In genomic region chr7:33981686-33982424, GRCh38 we compare ENCODE assay signal across 20 cellular contexts.
A peak's percentile ranks its signal among the peaks of the same experiment; 100 is the strongest.
DNase-seq lines count a peak whose midpoint lies in the region; ATAC-seq and FAIRE-seq lines count a peak whose summit lies in the region.
"Had no signal": no experiment of that assay in that cellular context is flagged by ENCODE, and none has a peak within 500 bp of the region (broad histone marks: within the 10 kb centered on the region; RNA-seq: fewer than 3 reads in every experiment).

No MANE protein-coding gene starts in this region.

- DNase-seq in AG20443 (ENCODE audit: low spot score) (peak; percentile 37), RCC 7860 (ENCODE audit: low spot score) (peak; percentile 51), fibroblast of gingiva (ENCODE audit: low read depth) (peak; percentile 95), sciatic nerve (ENCODE audit: low spot score) (no peak), activated T-cell treated with anti-CD3 and anti-CD28 coated beads for 4 hours (no peak), DMS 273 treated with DMSO at 0.1 percent for 48 hours (lab: John Stamatoyannopoulos, UW) (no peak)
- DNase-seq: activated CD4-positive, alpha-beta T cell treated with anti-CD3 and anti-CD28 coated beads, Interleukin-2, amount 50 U/mL, for 1 hour; activated naive CD4-positive, alpha-beta T cell treated with anti-CD3 and anti-CD28 coated beads for 36 hours; AML-193; COR-L47; KBM-7; left cardiac atrium; NCI-H2107; stimulated activated CD4-positive, alpha-beta T cell treated with anti-CD3 and anti-CD28 coated beads, Interleukin-1b, Interleukin-23, amount 100 ng/mL, for 48 hours had no signal

- ATAC-seq in sciatic nerve (peak; percentile 70), GM18498 (IDR thresholded peaks at IDR 0.05; ENCODE audit: unreplicated experiment) (no peak), GM18868 (IDR thresholded peaks at IDR 0.05; ENCODE audit: unreplicated experiment) (no peak)
- ATAC-seq: left cardiac atrium, mucosa of descending colon had no signal

- FAIRE-seq in RCC 7860 (lab: Jason Lieb, UNC) = no peak
- FAIRE-seq: G401.6, GM12892, TTC549 had no signal

- intact Hi-C loops in sciatic nerve (cut with DNase I) = loop anchor here (10.0 kb wide), 1 partner anchor 113 kb away; no protein-coding TSS in a partner anchor

Comparison
In these comparisons a context has a peak if more than half of its experiments do, and no peak if none do; other contexts are left out.
1. DNase-seq: peak in AG20443 (single experiment), RCC 7860 (single experiment) and fibroblast of gingiva (single experiment); none in sciatic nerve (single experiment), activated T-cell treated with anti-CD3 and anti-CD28 coated beads for 4 hours (single experiment) and DMS 273 treated with DMSO at 0.1 percent for 48 hours (single experiment).